1 cellular context compared by ENCODE assay signal in genomic region chr15:98924311-98925049, GRCh38.
TF ChIP-seq lines count a peak whose summit lies in the region.

No MANE protein-coding gene starts in this region.

TF ChIP-seq in GM12878, 131 proteins besides CTCF, POLR2A, EP300 and RAD21 (continued from another document):
- TF ChIP-seq PRDM15 (CRISPR knock-in tag; IDR thresholded peaks at IDR 0.05): no peak
- no peak for TF ChIP-seq POLR2AphosphoS2 (IDR thresholded peaks at IDR 0.05; ENCODE audit: low read depth, low read length)
- no peak for TF ChIP-seq YY1 (IDR thresholded peaks at IDR 0.05; ENCODE audit: low read depth, low read length)
